27 cellular contexts compared by ENCODE assay signal in the genomic region with DNA sequence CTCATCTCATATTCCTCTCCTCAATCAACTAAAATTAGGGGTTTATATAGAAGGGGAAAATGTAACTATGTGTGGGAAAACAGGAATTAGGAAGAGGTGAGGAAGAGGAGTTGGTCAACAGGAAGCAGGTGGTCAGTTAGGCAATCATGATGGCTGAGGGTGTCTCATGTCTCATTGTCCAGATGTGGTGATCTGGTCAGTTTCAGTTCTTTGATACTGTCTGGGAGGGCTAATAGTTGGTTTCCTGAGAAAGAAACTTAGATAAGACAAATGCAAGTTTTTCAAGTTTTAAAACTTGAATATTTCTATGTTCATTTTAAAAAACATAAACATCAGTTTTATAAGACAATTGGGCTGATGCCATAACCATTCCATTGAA.
"Had no signal": no experiment of that assay in that cellular context is flagged by ENCODE, and none has a peak within 500 bp of the region (broad histone marks: within the 10 kb centered on the region; RNA-seq: fewer than 3 reads in every experiment).

No MANE protein-coding gene starts in this region.

- H3K4me2 ChIP-seq: smooth muscle cell had no signal

- H3K27ac ChIP-seq: dorsolateral prefrontal cortex, esophagus muscularis mucosa, neutrophil, pancreas, stomach, thyroid gland, vagina had no signal

- H3K27me3 ChIP-seq: dorsolateral prefrontal cortex, esophagus muscularis mucosa, neutrophil, pancreas, stomach, thyroid gland, vagina had no signal

- H3K4me1 ChIP-seq: esophagus muscularis mucosa, pancreas, stomach, thyroid gland, vagina had no signal

- H3K4me3 ChIP-seq: dorsolateral prefrontal cortex, esophagus muscularis mucosa, mucosa of descending colon, pancreas, smooth muscle cell, stomach, thyroid gland, vagina had no signal

- ATAC-seq: mucosa of descending colon; natural killer cell treated with Interleukin-12 subunit alpha and Interleukin-12 subunit beta and Interleukin-15 and Interleukin-18, amount 100 ng/mL, for 72 hours; pancreas; sciatic nerve had no signal

- DNase-seq: dorsolateral prefrontal cortex; effector CD4-positive, alpha-beta T cell; endodermal cell; foreskin melanocyte; hypothalamus; immature natural killer cell; islet precursor cell; kidney glomerular epithelial cell; mesenchymal stem cell; mucosa of descending colon; naive B cell; pancreas; retina; stimulated activated CD4-positive, alpha-beta T cell treated with anti-CD3 and anti-CD28 coated beads, Interleukin-12 subunit alpha, Interleukin-12 subunit beta, amount 100 ng/mL, for 4 hours; stimulated activated CD4-positive, alpha-beta T cell treated with anti-CD3 and anti-CD28 coated beads, Interleukin-1b, Interleukin-23, amount 100 ng/mL, for 48 hours; stimulated activated CD4-positive, alpha-beta T cell treated with anti-CD3 and anti-CD28 coated beads, Interleukin-4, amount 100 ng/mL, for 1 hour; stimulated activated CD8-positive, alpha-beta memory T cell treated with anti-CD3 and anti-CD28 coated beads, Interleukin-4, amount 100 ng/mL, for 48 hours; stimulated activated naive CD4-positive, alpha-beta T cell; stomach; thyroid gland; trophoblast cell had no signal

- H3K9me3 ChIP-seq: esophagus muscularis mucosa, neutrophil, pancreas, thyroid gland, vagina had no signal

- H3K36me3 ChIP-seq: esophagus muscularis mucosa, neutrophil, pancreas, stomach, thyroid gland, vagina had no signal
